ENCODE assay signal across 1 cellular context in the genomic region with DNA sequence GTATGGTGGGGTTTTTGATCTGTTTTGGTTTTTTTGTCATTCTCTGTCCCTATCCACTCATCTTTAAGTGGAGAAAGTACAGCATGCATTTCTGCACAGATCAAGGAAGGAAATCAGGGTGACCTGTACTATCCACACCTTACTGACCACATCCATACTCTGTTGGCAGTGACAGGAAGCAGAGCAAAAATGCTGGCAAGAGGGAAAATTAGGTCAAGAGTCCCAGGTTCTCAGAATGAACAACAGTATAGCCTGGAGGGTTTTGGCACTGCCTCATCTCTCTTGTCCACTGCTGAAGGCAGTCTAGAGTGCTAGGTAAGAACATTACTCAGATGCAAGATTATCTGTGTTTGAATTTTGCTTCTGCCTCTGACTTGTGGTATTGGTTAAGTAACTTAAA.
TF ChIP-seq lines count a peak whose summit lies in the region.

No MANE protein-coding gene starts in this region.

TF ChIP-seq in HCT116, 20 proteins besides CTCF, POLR2A, EP300 and RAD21 (continued from another document):
- TF ChIP-seq, protein P1, sequence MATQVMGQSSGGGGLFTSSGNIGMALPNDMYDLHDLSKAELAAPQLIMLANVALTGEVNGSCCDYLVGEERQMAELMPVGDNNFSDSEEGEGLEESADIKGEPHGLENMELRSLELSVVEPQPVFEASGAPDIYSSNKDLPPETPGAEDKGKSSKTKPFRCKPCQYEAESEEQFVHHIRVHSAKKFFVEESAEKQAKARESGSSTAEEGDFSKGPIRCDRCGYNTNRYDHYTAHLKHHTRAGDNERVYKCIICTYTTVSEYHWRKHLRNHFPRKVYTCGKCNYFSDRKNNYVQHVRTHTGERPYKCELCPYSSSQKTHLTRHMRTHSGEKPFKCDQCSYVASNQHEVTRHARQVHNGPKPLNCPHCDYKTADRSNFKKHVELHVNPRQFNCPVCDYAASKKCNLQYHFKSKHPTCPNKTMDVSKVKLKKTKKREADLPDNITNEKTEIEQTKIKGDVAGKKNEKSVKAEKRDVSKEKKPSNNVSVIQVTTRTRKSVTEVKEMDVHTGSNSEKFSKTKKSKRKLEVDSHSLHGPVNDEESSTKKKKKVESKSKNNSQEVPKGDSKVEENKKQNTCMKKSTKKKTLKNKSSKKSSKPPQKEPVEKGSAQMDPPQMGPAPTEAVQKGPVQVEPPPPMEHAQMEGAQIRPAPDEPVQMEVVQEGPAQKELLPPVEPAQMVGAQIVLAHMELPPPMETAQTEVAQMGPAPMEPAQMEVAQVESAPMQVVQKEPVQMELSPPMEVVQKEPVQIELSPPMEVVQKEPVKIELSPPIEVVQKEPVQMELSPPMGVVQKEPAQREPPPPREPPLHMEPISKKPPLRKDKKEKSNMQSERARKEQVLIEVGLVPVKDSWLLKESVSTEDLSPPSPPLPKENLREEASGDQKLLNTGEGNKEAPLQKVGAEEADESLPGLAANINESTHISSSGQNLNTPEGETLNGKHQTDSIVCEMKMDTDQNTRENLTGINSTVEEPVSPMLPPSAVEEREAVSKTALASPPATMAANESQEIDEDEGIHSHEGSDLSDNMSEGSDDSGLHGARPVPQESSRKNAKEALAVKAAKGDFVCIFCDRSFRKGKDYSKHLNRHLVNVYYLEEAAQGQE (IDR thresholded peaks at IDR 0.05; ENCODE audit: low read depth) = no peak
- TF ChIP-seq ZFX (IDR thresholded peaks at IDR 0.05) (no peak), FOSL1 (IDR thresholded peaks at IDR 0.05; ENCODE audit: low read depth) (no peak), EZH2phosphoT487 (IDR thresholded peaks at IDR 0.05; ENCODE audit: borderline replicate concordance) (no peak), SIN3A (IDR thresholded peaks at IDR 0.05; ENCODE audit: low read depth) (no peak), ELF1 (IDR thresholded peaks at IDR 0.05; ENCODE audit: borderline replicate concordance, low read depth) (no peak), CBX3 (IDR thresholded peaks at IDR 0.05; ENCODE audit: low read depth) (no peak), SRF (IDR thresholded peaks at IDR 0.05; ENCODE audit: low read depth) (no peak), EZH2 (IDR thresholded peaks at IDR 0.05) (no peak), JUND (IDR thresholded peaks at IDR 0.05) (no peak)
